Comparison of ENCODE assay signal across 31 cellular contexts in the genomic region with DNA sequence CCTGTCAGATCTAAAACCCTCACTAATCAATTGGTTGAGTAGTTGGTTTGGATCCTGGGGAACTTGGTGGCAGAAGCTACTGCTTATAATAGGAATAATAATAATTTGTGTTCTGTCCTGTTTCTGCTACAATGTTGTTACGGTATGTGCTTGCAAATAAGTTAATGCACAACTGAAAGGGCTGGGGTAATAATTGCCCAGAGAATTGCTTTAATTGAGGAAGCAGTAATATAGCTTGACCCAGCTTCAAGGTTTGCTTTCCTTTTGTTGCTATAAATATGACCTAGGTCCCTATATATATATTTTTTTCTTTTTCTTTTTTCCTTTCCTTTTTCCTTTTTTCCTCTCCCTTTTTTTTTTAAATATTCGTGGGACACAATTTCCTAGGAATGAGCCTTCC.
"Had no signal": no experiment of that assay in that cellular context is flagged by ENCODE, and none has a peak within 500 bp of the region (broad histone marks: within the 10 kb centered on the region; RNA-seq: fewer than 3 reads in every experiment).

No MANE protein-coding gene starts in this region.

- H3K27ac ChIP-seq: ascending aorta, cardiac muscle cell, WERI-Rb-1 had no signal

- H3K36me3 ChIP-seq: ascending aorta, cardiac muscle cell, WERI-Rb-1 had no signal

- H3K27me3 ChIP-seq: ascending aorta, cardiac muscle cell had no signal

- DNase-seq: activated CD4-positive, alpha-beta memory T cell treated with anti-CD3 and anti-CD28 coated beads, Interleukin-2, amount 10 ng/mL, durations not matched to agents 7 days and 5 days; activated CD4-positive, alpha-beta T cell treated with anti-CD3 and anti-CD28 coated beads for 1 hour; activated CD4-positive, alpha-beta T cell treated with anti-CD3 and anti-CD28 coated beads for 36 hours; activated CD4-positive, alpha-beta T cell treated with anti-CD3 and anti-CD28 coated beads for 48 hours; activated CD4-positive, alpha-beta T cell treated with anti-CD3 and anti-CD28 coated beads, Interleukin-2, amount 10 ng/mL, durations not matched to agents 7 days and 5 days; activated CD4-positive, alpha-beta T cell treated with anti-CD3 and anti-CD28 coated beads, Interleukin-2, amount 50 U/mL, for 48 hours; activated CD4-positive, CD25-positive, alpha-beta regulatory T cell; activated CD8-positive, alpha-beta memory T cell treated with anti-CD3 and anti-CD28 coated beads for 24 hours; activated CD8-positive, alpha-beta memory T cell treated with anti-CD3 and anti-CD28 coated beads, Interleukin-2, amount 10 ng/mL, durations not matched to agents 7 days and 5 days; activated CD8-positive, alpha-beta memory T cell treated with anti-CD3 and anti-CD28 coated beads, Interleukin-2, amount 50 U/mL, for 48 hours; activated CD8-positive, alpha-beta T cell treated with anti-CD3 and anti-CD28 coated beads, Interleukin-2, amount 10 ng/mL, durations not matched to agents 7 days and 5 days; activated effector memory CD4-positive, alpha-beta T cell treated with Interleukin-2 at 50 U/mL for 16 hours; activated gamma-delta T cell; activated naive CD4-positive, alpha-beta T cell treated with anti-CD3 and anti-CD28 coated beads, Interleukin-2, amount 10 ng/mL, durations not matched to agents 7 days and 5 days; activated naive CD4-positive, alpha-beta T cell treated with Interleukin-2 at 50 U/mL for 16 hours; activated naive CD8-positive, alpha-beta T cell treated with anti-CD3 and anti-CD28 coated beads, Interleukin-2, amount 10 ng/mL, durations not matched to agents 7 days and 5 days; activated naive CD8-positive, alpha-beta T cell treated with anti-CD3 and anti-CD28 coated beads, Interleukin-2, amount 50 U/mL, for 24 hours; activated T-cell treated with anti-CD3 and anti-CD28 coated beads, Interleukin-2, amount 50 U/mL, for 24 hours; activated T-cell treated with anti-CD3 and anti-CD28 coated beads, Interleukin-2, amount 50 U/mL, for 48 hours; amygdala; anterior cingulate cortex; central memory CD4-positive, alpha-beta T cell; T-cell; T-helper 17 cell; WERI-Rb-1 had no signal

- H3K4me3 ChIP-seq: ascending aorta, cardiac muscle cell had no signal

- ATAC-seq: activated CD4-positive, alpha-beta T cell treated with anti-CD3 and anti-CD28 coated beads for 36 hours; activated CD4-positive, CD25-positive, alpha-beta regulatory T cell treated with anti-CD3 and anti-CD28 coated beads, Interleukin-2, amount 50 U/mL, for 24 hours; activated CD8-positive, alpha-beta memory T cell treated with anti-CD3 and anti-CD28 coated beads, Interleukin-2, amount 10 ng/mL, durations not matched to agents 7 days and 5 days; activated CD8-positive, alpha-beta T cell treated with anti-CD3 and anti-CD28 coated beads, Interleukin-2, amount 10 ng/mL, durations not matched to agents 7 days and 5 days; activated naive CD8-positive, alpha-beta T cell treated with anti-CD3 and anti-CD28 coated beads, Interleukin-2, amount 50 U/mL, for 24 hours; T-cell; T-helper 17 cell; WTC11 had no signal

- H3K4me1 ChIP-seq: ascending aorta had no signal

- FAIRE-seq: bronchial epithelial cell, TTC549 had no signal

- H3K9me3 ChIP-seq: ascending aorta had no signal
